Comparison of ENCODE assay signal across 10 cellular contexts in the genomic region with DNA sequence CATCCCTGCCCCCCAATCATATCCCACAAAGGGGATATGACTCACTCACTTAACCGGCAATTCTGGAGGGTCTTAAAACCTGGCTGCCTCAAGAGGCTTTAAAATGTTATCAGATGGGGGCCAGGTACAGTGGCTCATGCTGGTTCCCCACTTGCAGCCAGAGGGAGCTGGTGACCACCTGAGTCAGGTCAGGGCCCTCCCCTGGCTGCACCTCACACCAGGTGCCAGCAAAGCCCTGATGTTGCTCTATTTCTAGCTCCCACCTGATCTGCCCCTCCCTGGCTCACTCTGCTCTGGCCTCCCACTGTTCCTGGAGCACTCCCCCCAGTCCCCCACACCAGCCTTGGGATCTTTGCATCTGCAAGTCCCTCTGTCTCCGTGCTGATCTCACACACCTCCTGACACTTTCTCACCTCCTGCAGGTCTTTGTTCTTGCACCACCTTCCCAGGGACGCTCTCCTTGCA. TPM values are rescaled to one million over a fixed set of nuclear protein-coding genes. Genes with fewer than 3 reads are reported as not detected.
DNase-seq lines count a peak whose midpoint lies in the region; ATAC-seq and TF ChIP-seq lines count a peak whose summit lies in the region.
"Had no signal": no experiment of that assay in that cellular context is flagged by ENCODE, and none has a peak within 500 bp of the region (broad histone marks: within the 10 kb centered on the region; RNA-seq: fewer than 3 reads in every experiment).

No MANE protein-coding gene starts in this region.

- peaks cover 2% of the 10 kb centered on the region for H3K27me3 Mint-ChIP-seq in activated CD4-positive, alpha-beta T cell treated with anti-CD3 and anti-CD28 coated beads for 36 hours

- no peaks in the 10 kb centered on the region for H3K9me3 Mint-ChIP-seq in activated CD4-positive, alpha-beta T cell treated with anti-CD3 and anti-CD28 coated beads for 36 hours (ENCODE audit: low read depth)
- H3K9me3 Mint-ChIP-seq in stimulated activated effector memory CD8-positive, alpha-beta T cell treated with anti-CD3 and anti-CD28 coated beads, Interleukin-12 subunit alpha, Interleukin-12 subunit beta, amount 100 ng/mL, for 72 hours, result no peaks in the 10 kb centered on the region

- no peak overlapping the region for H3K4me3 ChIP-seq in esophagus squamous epithelium
- H3K4me3 ChIP-seq in tibial nerve, result no peak overlapping the region

- TF ChIP-seq CTCF in esophagus squamous epithelium (IDR thresholded peaks at IDR 0.05) (peak in 4 of 6 experiments; percentile 9 to 36 (median 14)), tibial nerve (IDR thresholded peaks at IDR 0.05) (no peak)

- no peaks in the 10 kb centered on the region for H3K36me3 ChIP-seq in esophagus squamous epithelium
- H3K36me3 ChIP-seq in tibial nerve, result no peaks in the 10 kb centered on the region

- H3K27ac ChIP-seq in esophagus squamous epithelium, result no peak overlapping the region
- no peak overlapping the region for H3K27ac ChIP-seq in tibial nerve

- intact Hi-C loops in activated CD4-positive, alpha-beta T cell treated with anti-CD3 and anti-CD28 coated beads for 36 hours (cut with DNase I, micrococcal nuclease), result no loop called here
- intact Hi-C loops in esophagus squamous epithelium (cut with DNase I), result no loop called here

- DNase-seq in activated CD4-positive, alpha-beta T cell treated with anti-CD3 and anti-CD28 coated beads for 36 hours, result peak; percentile 41
- DNase-seq in activated CD4-positive, alpha-beta T cell treated with anti-CD3 and anti-CD28 coated beads for 1 hour, result no peak
- DNase-seq in NCI-H748 (lab: John Stamatoyannopoulos, UW; ENCODE audit: unreplicated experiment) (peak; percentile 53), esophagus squamous epithelium (lab: John Stamatoyannopoulos, UW) (no peak), tibial nerve (ENCODE audit: low spot score in 2 of 2) (no peak), AG08396 (ENCODE audit: low spot score) (no peak)
- DNase-seq in stimulated activated effector memory CD8-positive, alpha-beta T cell treated with anti-CD3 and anti-CD28 coated beads, Interleukin-12 subunit alpha, Interleukin-12 subunit beta, amount 100 ng/mL, for 72 hours (ENCODE audit: low spot score in 2 of 2), result no peak
- DNase-seq: ACHN, SHP77 treated with DMSO at 0.1 percent for 48 hours had no signal

- H3K4me1 ChIP-seq in esophagus squamous epithelium (no peaks in the 10 kb centered on the region), tibial nerve (no peaks in the 10 kb centered on the region)

- H3K9me3 ChIP-seq in esophagus squamous epithelium, result no peaks in the 10 kb centered on the region
- H3K9me3 ChIP-seq in tibial nerve, result no peaks in the 10 kb centered on the region

- H3K36me3 Mint-ChIP-seq in activated CD4-positive, alpha-beta T cell treated with anti-CD3 and anti-CD28 coated beads for 36 hours (ENCODE audit: low read depth), result no peaks in the 10 kb centered on the region
- H3K36me3 Mint-ChIP-seq in stimulated activated effector memory CD8-positive, alpha-beta T cell treated with anti-CD3 and anti-CD28 coated beads, Interleukin-12 subunit alpha, Interleukin-12 subunit beta, amount 100 ng/mL, for 72 hours, result no peaks in the 10 kb centered on the region

- H3K4me1 Mint-ChIP-seq in activated CD4-positive, alpha-beta T cell treated with anti-CD3 and anti-CD28 coated beads for 36 hours, result no peaks in the 10 kb centered on the region
- peaks cover 5% of the 10 kb centered on the region for H3K4me1 Mint-ChIP-seq in stimulated activated effector memory CD8-positive, alpha-beta T cell treated with anti-CD3 and anti-CD28 coated beads, Interleukin-12 subunit alpha, Interleukin-12 subunit beta, amount 100 ng/mL, for 72 hours

- 20 to 26% methylated on average over 2 to 3 of the region's 3 CpGs for whole genome bisulfite sequencing in esophagus squamous epithelium, 2 donors
- 23 to 27% methylated on average over 3 of the region's 3 CpGs for WGBS in tibial nerve, 2 donors

- ATAC-seq in activated CD4-positive, alpha-beta T cell treated with anti-CD3 and anti-CD28 coated beads for 36 hours, result peak; percentile 47
- ATAC-seq in stimulated activated effector memory CD8-positive, alpha-beta T cell treated with anti-CD3 and anti-CD28 coated beads, Interleukin-12 subunit alpha, Interleukin-12 subunit beta, amount 100 ng/mL, for 72 hours, result peak; percentile 48
- no peak for ATAC-seq in HG02885 (IDR thresholded peaks at IDR 0.05; ENCODE audit: poor library complexity, unreplicated experiment)

- no peak for TF ChIP-seq POLR2A in esophagus squamous epithelium (IDR thresholded peaks at IDR 0.05)
- TF ChIP-seq POLR2A in tibial nerve (IDR thresholded peaks at IDR 0.05), result no peak

- TF ChIP-seq EP300 in tibial nerve (IDR thresholded peaks at IDR 0.05), result no peak

- H3K27ac Mint-ChIP-seq in activated CD4-positive, alpha-beta T cell treated with anti-CD3 and anti-CD28 coated beads for 36 hours, result no peak overlapping the region
- H3K27ac Mint-ChIP-seq in stimulated activated effector memory CD8-positive, alpha-beta T cell treated with anti-CD3 and anti-CD28 coated beads, Interleukin-12 subunit alpha, Interleukin-12 subunit beta, amount 100 ng/mL, for 72 hours, result peak overlapping the region; percentile 67

- H3K4me3 Mint-ChIP-seq in activated CD4-positive, alpha-beta T cell treated with anti-CD3 and anti-CD28 coated beads for 36 hours, result no peak overlapping the region
- H3K4me3 Mint-ChIP-seq in stimulated activated effector memory CD8-positive, alpha-beta T cell treated with anti-CD3 and anti-CD28 coated beads, Interleukin-12 subunit alpha, Interleukin-12 subunit beta, amount 100 ng/mL, for 72 hours, result no peak overlapping the region

- CTCF ChIA-PET in activated CD4-positive, alpha-beta T cell treated with anti-CD3 and anti-CD28 coated beads for 36 hours (lab: Charles Lee), result interaction anchor here (0.7 to 2.8 kb wide), 4 partner anchors 10 to 289 kb away, joined by 3 to 17 read pairs (median 6); no protein-coding TSS in a partner anchor

- H3K27me3 ChIP-seq in esophagus squamous epithelium (peaks cover 0 to 24% (median 0%) of the 10 kb centered on the region in 4 donors), tibial nerve (no peaks in the 10 kb centered on the region)

- POLR2A ChIA-PET in activated CD4-positive, alpha-beta T cell treated with anti-CD3 and anti-CD28 coated beads for 36 hours (lab: Charles Lee), result no interaction called here

RNA-seq across cellular contexts. Expression of gene HPN, which starts 14.2 kb away (rescaled TPM):
- under 1 TPM in 1 of 2 experiments, not detected in 1; 0.09 TPM for total RNA-seq in activated CD4-positive, alpha-beta T cell treated with anti-CD3 and anti-CD28 coated beads for 36 hours
- total RNA-seq in esophagus squamous epithelium (under 1 TPM in 2 of 4 donors, not detected in 2; 0.19 to 0.47 TPM), tibial nerve (1 to 10 TPM in 3 of 4 donors, not detected in 1; 1.3 to 3.5 (median 1.8) TPM)

RNA-seq across cellular contexts. Expression of gene SCN1B, which starts 25.5 kb away (rescaled TPM):
- 1 to 10 TPM; 1.3 to 1.6 TPM for total RNA-seq in activated CD4-positive, alpha-beta T cell treated with anti-CD3 and anti-CD28 coated beads for 36 hours
- total RNA-seq in esophagus squamous epithelium, result 1 to 10 TPM in 2 of 4 donors, under 1 TPM in 1, not detected in 1; 0.26 to 5.9 (median 1.2) TPM
- total RNA-seq in tibial nerve, result 10 to 100 TPM; 12.8 to 26.7 (median 13.4) TPM

RNA-seq across cellular contexts. Expression of gene GRAMD1A, which starts 55.6 kb away (rescaled TPM):
- 100 to 1,000 TPM; 185 to 227 TPM for total RNA-seq in activated CD4-positive, alpha-beta T cell treated with anti-CD3 and anti-CD28 coated beads for 36 hours
- total RNA-seq in esophagus squamous epithelium (10 to 100 TPM in 2 of 4 donors, 1 to 10 TPM in 2; 4.6 to 23.3 (median 8.8) TPM), tibial nerve (100 to 1,000 TPM in 1 of 4 donors, 10 to 100 TPM in 3; 53.1 to 108 (median 61.6) TPM)

RNA-seq across cellular contexts. Expression of gene FXYD3, which starts 59.9 kb away (rescaled TPM):
- total RNA-seq in activated CD4-positive, alpha-beta T cell treated with anti-CD3 and anti-CD28 coated beads for 36 hours, result not detected
- total RNA-seq in esophagus squamous epithelium (100 to 1,000 TPM; 282 to 837 (median 489) TPM), tibial nerve (10 to 100 TPM; 10.8 to 33.9 (median 16.6) TPM)

Comparison
In these comparisons a context has a peak if more than half of its experiments do, and no peak if none do; other contexts are left out.
1. DNase-seq: peak in activated CD4-positive, alpha-beta T cell treated with anti-CD3 and anti-CD28 coated beads for 36 hours (single experiment) and NCI-H748 (single experiment); none in activated CD4-positive, alpha-beta T cell treated with anti-CD3 and anti-CD28 coated beads for 1 hour (single experiment), esophagus squamous epithelium (single experiment), stimulated activated effector memory CD8-positive, alpha-beta T cell treated with anti-CD3 and anti-CD28 coated beads, Interleukin-12 subunit alpha, Interleukin-12 subunit beta, amount 100 ng/mL, for 72 hours (0 of 2), tibial nerve (0 of 2) and AG08396 (single experiment).
2. CTCF ChIP-seq: peak in esophagus squamous epithelium (4 of 6); none in tibial nerve (0 of 5).